In genomic region chr17:81635973-81636504, GRCh38 we compare ENCODE assay signal across 8 cellular contexts. TPM values are rescaled to one million over a fixed set of nuclear protein-coding genes. Genes with fewer than 3 reads are reported as not detected.
DNase-seq lines count a peak whose midpoint lies in the region; ATAC-seq and TF ChIP-seq lines count a peak whose summit lies in the region.

No MANE protein-coding gene starts in this region.

- ATAC-seq in GM21717 (IDR thresholded peaks at IDR 0.05; ENCODE audit: unreplicated experiment): peak; percentile 22
- ATAC-seq in naive thymus-derived CD4-positive, alpha-beta T cell: no peak
- ATAC-seq in GM21447 (IDR thresholded peaks at IDR 0.05; ENCODE audit: unreplicated experiment): no peak
- no peak for ATAC-seq in GM18870 (IDR thresholded peaks at IDR 0.05; ENCODE audit: unreplicated experiment)
- no peak for ATAC-seq in GM21528 (IDR thresholded peaks at IDR 0.05; ENCODE audit: low FRiP score, unreplicated experiment)

- peak overlapping the region; percentile 65 for H3K4me2 ChIP-seq in MM.1S (ENCODE audit: low read depth, low read length)

- POLR2A ChIA-PET in naive thymus-derived CD4-positive, alpha-beta T cell (lab: Charles Lee): interaction anchor here (0.6 to 1.2 kb wide), 4 partner anchors 17 to 47 kb away, joined by 3 to 5 read pairs (median 4); partner anchors contain the start of genes CCDC137 and OXLD1

- H3K4me3 Mint-ChIP-seq in naive thymus-derived CD4-positive, alpha-beta T cell: peak overlapping the region; percentile 91 to 98 (median 95)

- H3F3A ChIP-seq in MM.1S (ENCODE audit: insufficient read depth, low read length): peaks cover 4% of the 10 kb centered on the region; the same call in 1 of the 2 replicates

- peaks cover 54% of the 10 kb centered on the region for H3K79me2 ChIP-seq in MM.1S (ENCODE audit: low read length)

- DNase-seq in MM.1S: peak; percentile 12
- DNase-seq in coronary artery (ENCODE audit: low spot score): no peak
- no peak for DNase-seq in naive thymus-derived CD4-positive, alpha-beta T cell
- no peak for DNase-seq in DMS114 treated with DMSO at 0.1 percent for 48 hours (lab: John Stamatoyannopoulos, UW; ENCODE audit: unreplicated experiment)

- H3K9me3 Mint-ChIP-seq in naive thymus-derived CD4-positive, alpha-beta T cell: no peaks in the 10 kb centered on the region

- no peak for TF ChIP-seq CTCF in MM.1S (IDR thresholded peaks at IDR 0.05; ENCODE audit: low read length)
- TF ChIP-seq CTCF in coronary artery (IDR thresholded peaks at IDR 0.05): no peak

- peak overlapping the region; percentile 47; the same call in 1 of the 2 replicates for H2AFZ ChIP-seq in MM.1S (ENCODE audit: low read length)

- peaks cover 4% of the 10 kb centered on the region for H3K4me1 ChIP-seq in MM.1S (ENCODE audit: low read length)
- peaks cover 10 to 12% of the 10 kb centered on the region in 2 donors for H3K4me1 ChIP-seq in naive thymus-derived CD4-positive, alpha-beta T cell (ENCODE audit: control insufficient read depth in 2 of 2, insufficient read depth in 2 of 2, low read length in 2 of 2)

- H3K27me3 ChIP-seq in MM.1S (replicated peaks; ENCODE audit: insufficient read depth, low read length): no peaks in the 10 kb centered on the region
- H3K27me3 ChIP-seq in naive thymus-derived CD4-positive, alpha-beta T cell (ENCODE audit: control insufficient read depth in 2 of 2, insufficient read depth in 2 of 2, low read length in 2 of 2): no peaks in the 10 kb centered on the region

- H3K27ac ChIP-seq in MM.1S (ENCODE audit: low read length) (peak overlapping the region; percentile 67), coronary artery (peak overlapping the region; percentile 74 to 95)
- peak overlapping the region; percentile 87 for H3K27ac ChIP-seq in naive thymus-derived CD4-positive, alpha-beta T cell (ENCODE audit: low read depth, low read length)

- H3K9ac ChIP-seq in MM.1S (ENCODE audit: low read length): peak overlapping the region; percentile 94

- intact Hi-C loops in naive thymus-derived CD4-positive, alpha-beta T cell (cut with micrococcal nuclease): loop anchor here (1.0 to 2.0 kb wide), 3 partner anchors 67 to 197 kb away; partner anchors contain the start of genes MCRIP1 (in 1 of the 2) and MRPL12 (in 1 of the 2)

- CTCF ChIA-PET in naive thymus-derived CD4-positive, alpha-beta T cell (lab: Charles Lee): no interaction called here

- peaks cover 13 to 41% (median 26%) of the 10 kb centered on the region in 7 donors for H3K4me1 Mint-ChIP-seq in naive thymus-derived CD4-positive, alpha-beta T cell

- no peaks in the 10 kb centered on the region for H3K27me3 Mint-ChIP-seq in naive thymus-derived CD4-positive, alpha-beta T cell

- peak overlapping the region; percentile 25 to 94 (median 89) for H3K27ac Mint-ChIP-seq in naive thymus-derived CD4-positive, alpha-beta T cell

- H3K4me3 ChIP-seq in MM.1S (ENCODE audit: low read length) (peak overlapping the region; percentile 100), coronary artery (peak overlapping the region; percentile 86)
- H3K4me3 ChIP-seq in naive thymus-derived CD4-positive, alpha-beta T cell (ENCODE audit: low read length): peak overlapping the region; percentile 86

- H3K36me3 ChIP-seq in MM.1S (replicated peaks; ENCODE audit: insufficient read depth, low read length): no peaks in the 10 kb centered on the region
- no peaks in the 10 kb centered on the region for H3K36me3 ChIP-seq in naive thymus-derived CD4-positive, alpha-beta T cell (ENCODE audit: control insufficient read depth in 2 of 3, insufficient read depth in 3 of 3, low read length in 3 of 3)

- peaks cover 0 to 6% (median 0%) of the 10 kb centered on the region in 5 donors for H3K36me3 Mint-ChIP-seq in naive thymus-derived CD4-positive, alpha-beta T cell

- H3K9me2 ChIP-seq in MM.1S (replicated peaks; ENCODE audit: insufficient read depth, low read length): no peaks in the 10 kb centered on the region

- H3K9me3 ChIP-seq in MM.1S (replicated peaks; ENCODE audit: insufficient read depth, low read length): no peaks in the 10 kb centered on the region
- no peaks in the 10 kb centered on the region for H3K9me3 ChIP-seq in naive thymus-derived CD4-positive, alpha-beta T cell (ENCODE audit: control insufficient read depth in 2 of 3, low read length in 3 of 3)

- peaks cover 8% of the 10 kb centered on the region for H4K20me1 ChIP-seq in MM.1S (ENCODE audit: insufficient read depth, low read length)

RNA-seq across cellular contexts. Expression of gene NPLOC4, which starts 0.9 kb away (rescaled TPM):
- total RNA-seq in naive thymus-derived CD4-positive, alpha-beta T cell: 100 to 1,000 TPM in 2 of 5 experiments, 10 to 100 TPM in 3; 77.7 to 125 (median 93.6) TPM
- 10 to 100 TPM; 47.8 to 68.6 TPM for polyA plus RNA-seq in naive thymus-derived CD4-positive, alpha-beta T cell

RNA-seq across cellular contexts. Expression of gene TSPAN10, which starts 1.0 kb away (rescaled TPM):
- 1 to 10 TPM in 2 of 5 experiments, under 1 TPM in 3; 0.32 to 1.9 (median 0.51) TPM for total RNA-seq in naive thymus-derived CD4-positive, alpha-beta T cell
- polyA plus RNA-seq in naive thymus-derived CD4-positive, alpha-beta T cell: under 1 TPM; 0.33 to 0.98 TPM

RNA-seq across cellular contexts. Expression of gene PDE6G, which starts 20.3 kb away (rescaled TPM):
- total RNA-seq in naive thymus-derived CD4-positive, alpha-beta T cell: 10 to 100 TPM in 1 of 5 experiments, 1 to 10 TPM in 4; 1.0 to 28.0 (median 1.9) TPM
- 1 to 10 TPM; 2.0 to 2.6 TPM for polyA plus RNA-seq in naive thymus-derived CD4-positive, alpha-beta T cell

RNA-seq across cellular contexts. Expression of gene OXLD1, which starts 30.4 kb away (rescaled TPM):
- total RNA-seq in naive thymus-derived CD4-positive, alpha-beta T cell: 10 to 100 TPM; 35.9 to 61.9 (median 47.5) TPM
- 100 to 1,000 TPM; 108 to 123 TPM for polyA plus RNA-seq in naive thymus-derived CD4-positive, alpha-beta T cell

RNA-seq across cellular contexts. Expression of gene CCDC137, which starts 30.5 kb away (rescaled TPM):
- 10 to 100 TPM; 16.3 to 33.5 (median 27.1) TPM for total RNA-seq in naive thymus-derived CD4-positive, alpha-beta T cell
- 10 to 100 TPM; 10.0 to 26.0 TPM for polyA plus RNA-seq in naive thymus-derived CD4-positive, alpha-beta T cell
